ENCODE assay signal across 9 cellular contexts in genomic region chr10:14571866-14572507, GRCh38.
DNase-seq lines count a peak whose midpoint lies in the region; ATAC-seq, FAIRE-seq and TF ChIP-seq lines count a peak whose summit lies in the region.
"Had no signal": no experiment of that assay in that cellular context is flagged by ENCODE, and none has a peak within 500 bp of the region (broad histone marks: within the 10 kb centered on the region; RNA-seq: fewer than 3 reads in every experiment).

No MANE protein-coding gene starts in this region.

- peaks cover 86% of the 10 kb centered on the region for H3K36me3 Mint-ChIP-seq in activated CD4-positive, alpha-beta T cell treated with anti-CD3 and anti-CD28 coated beads, Interleukin-2, amount 10 ng/mL, durations not matched to agents 7 days and 5 days (ENCODE audit: low read depth)

- no peaks in the 10 kb centered on the region for H3K9me1 ChIP-seq in endothelial cell of umbilical vein (replicated peaks; ENCODE audit: control insufficient read depth, extremely low read depth, insufficient read depth, low read length)

- peaks cover 14% of the 10 kb centered on the region for H3K9me3 Mint-ChIP-seq in activated CD4-positive, alpha-beta T cell treated with anti-CD3 and anti-CD28 coated beads, Interleukin-2, amount 10 ng/mL, durations not matched to agents 7 days and 5 days

- H4K20me1 ChIP-seq in endothelial cell of umbilical vein (replicated peaks; ENCODE audit: control insufficient read depth, extremely low read depth, insufficient read depth, low read length), result no peaks in the 10 kb centered on the region

- H3K4me3 ChIP-seq in endothelial cell of umbilical vein (replicated peaks in 1 of 3; ENCODE audit: insufficient read depth in 1 of 3, low read depth in 1 of 3, low read length in 3 of 3) (no peak overlapping the region), prostate gland (no peak overlapping the region)

- peak; percentile 82 for FAIRE-seq in endothelial cell of umbilical vein (lab: Jason Lieb, UNC)

- H3K36me3 ChIP-seq in endothelial cell of umbilical vein (ENCODE audit: control insufficient read depth in 2 of 2, extremely low read depth in 1 of 2, insufficient read depth in 2 of 2, low read length in 2 of 2) (peaks cover 7% of the 10 kb centered on the region in 2 experiments), prostate gland (no peaks in the 10 kb centered on the region)

- dilution Hi-C loops in endothelial cell of umbilical vein (cut with MboI; ENCODE audit: extremely low pct_ligation_motif_present, low sequenced_read_pairs), result no loop called here

- H3K9me3 ChIP-seq in endothelial cell of umbilical vein (replicated peaks; ENCODE audit: control insufficient read depth, insufficient read depth, low read length) (no peaks in the 10 kb centered on the region), prostate gland (no peaks in the 10 kb centered on the region)

- POLR2A ChIA-PET in activated CD4-positive, alpha-beta T cell treated with anti-CD3 and anti-CD28 coated beads, Interleukin-2, amount 10 ng/mL, durations not matched to agents 7 days and 5 days (lab: Charles Lee), result no interaction called here
- POLR2A ChIA-PET in endothelial cell of umbilical vein (lab: Charles Lee), result interaction anchor here (0.6 kb wide), 1 partner anchor 19 kb away, joined by 4 read pairs; no protein-coding TSS in a partner anchor

- H3K4me1 Mint-ChIP-seq in activated CD4-positive, alpha-beta T cell treated with anti-CD3 and anti-CD28 coated beads, Interleukin-2, amount 10 ng/mL, durations not matched to agents 7 days and 5 days, result peaks cover 93% of the 10 kb centered on the region

- H3K4me2 ChIP-seq in endothelial cell of umbilical vein (ENCODE audit: insufficient read depth, low read length), result peak overlapping the region; percentile 35

- DNase-seq in activated CD4-positive, alpha-beta T cell treated with anti-CD3 and anti-CD28 coated beads, Interleukin-2, amount 10 ng/mL, durations not matched to agents 7 days and 5 days, result peak; percentile 76
- DNase-seq in endothelial cell of umbilical vein (ENCODE audit: low read depth, low spot score) (peak; percentile 87), prostate gland (ENCODE audit: low spot score) (peak; percentile 94), SHP77 treated with DMSO at 0.1 percent for 48 hours (lab: John Stamatoyannopoulos, UW) (no peak), NCI-H1930 (lab: John Stamatoyannopoulos, UW) (no peak), A172 (ENCODE audit: low spot score) (no peak)

- H3K4me1 ChIP-seq in endothelial cell of umbilical vein (ENCODE audit: control insufficient read depth, extremely low read depth, insufficient read depth, low read length) (peaks cover 61% of the 10 kb centered on the region), prostate gland (replicated peaks) (peaks cover 3% of the 10 kb centered on the region)

- peak overlapping the region; percentile 35 for H3K9ac ChIP-seq in endothelial cell of umbilical vein (replicated peaks; ENCODE audit: extremely low read depth, insufficient read depth, low read length)
- H3K9ac ChIP-seq: parathyroid adenoma had no signal

- H3K4me3 Mint-ChIP-seq in activated CD4-positive, alpha-beta T cell treated with anti-CD3 and anti-CD28 coated beads, Interleukin-2, amount 10 ng/mL, durations not matched to agents 7 days and 5 days, result peak overlapping the region; percentile 83

- intact Hi-C loops in endothelial cell of umbilical vein (cut with micrococcal nuclease), result no loop called here
- intact Hi-C loops in prostate gland (cut with DNase I), result no loop called here

- no peak for TF ChIP-seq POLR2A in endothelial cell of umbilical vein (IDR thresholded peaks at IDR 0.05; ENCODE audit: low read depth, low read length)
- TF ChIP-seq POLR2A in prostate gland (IDR thresholded peaks at IDR 0.05), result peak; percentile 15

- TF ChIP-seq CTCF in endothelial cell of umbilical vein (IDR thresholded peaks at IDR 0.05; ENCODE audit: extremely low read depth in 1 of 2, insufficient read depth in 1 of 2, low read depth in 1 of 2, low read length in 2 of 2) (no peak), prostate gland (IDR thresholded peaks at IDR 0.05) (no peak)

- CTCF ChIA-PET in activated CD4-positive, alpha-beta T cell treated with anti-CD3 and anti-CD28 coated beads, Interleukin-2, amount 10 ng/mL, durations not matched to agents 7 days and 5 days (lab: Charles Lee), result interaction anchor here (0.8 to 2.0 kb wide), 2 partner anchors 11 kb away, joined by 3 to 7 read pairs; no protein-coding TSS in a partner anchor
- CTCF ChIA-PET in endothelial cell of umbilical vein (lab: Charles Lee), result interaction anchor here (1.0 kb wide), 1 partner anchor 12 kb away, joined by 3 read pairs; no protein-coding TSS in a partner anchor

- H3K79me2 ChIP-seq in endothelial cell of umbilical vein (ENCODE audit: control insufficient read depth, insufficient read depth, low read length), result peaks cover 99% of the 10 kb centered on the region

- no TSS peak for BruUV-seq in endothelial cell of umbilical vein (replicated peaks; lab: Mats Ljungman, UMichigan)

- no peak overlapping the region for H2AFZ ChIP-seq in endothelial cell of umbilical vein (ENCODE audit: low read depth, low read length)
- H2AFZ ChIP-seq: parathyroid adenoma had no signal

- peak; percentile 78 for ATAC-seq in GM18502 (IDR thresholded peaks at IDR 0.05; ENCODE audit: poor library complexity, unreplicated experiment)
- ATAC-seq in HG03064 (IDR thresholded peaks at IDR 0.05; ENCODE audit: low read depth, unreplicated experiment), result peak; percentile 67

- no peaks in the 10 kb centered on the region for H3K27me3 Mint-ChIP-seq in activated CD4-positive, alpha-beta T cell treated with anti-CD3 and anti-CD28 coated beads, Interleukin-2, amount 10 ng/mL, durations not matched to agents 7 days and 5 days

- 33% methylated on average over 10 of the region's 10 CpGs for WGBS in prostate gland

- peak overlapping the region; percentile 70 for H3K27ac ChIP-seq in endothelial cell of umbilical vein (ENCODE audit: insufficient read depth, low read depth, low read length)
- peak overlapping the region; percentile 90 to 93 for H3K27ac ChIP-seq in prostate gland
- H3K27ac ChIP-seq: parathyroid adenoma had no signal

- H3K27me3 ChIP-seq in endothelial cell of umbilical vein (ENCODE audit: control insufficient read depth in 2 of 2, insufficient read depth in 2 of 2, low read length in 2 of 2) (no peaks in the 10 kb centered on the region), prostate gland (replicated peaks; ENCODE audit: insufficient read depth) (no peaks in the 10 kb centered on the region)

- peak overlapping the region; percentile 96 for H3K27ac Mint-ChIP-seq in activated CD4-positive, alpha-beta T cell treated with anti-CD3 and anti-CD28 coated beads, Interleukin-2, amount 10 ng/mL, durations not matched to agents 7 days and 5 days

TF ChIP-seq in endothelial cell of umbilical vein, 7 proteins besides CTCF, POLR2A, EP300 and RAD21:
- TF ChIP-seq JUN (IDR thresholded peaks at IDR 0.05; ENCODE audit: borderline replicate concordance, insufficient read depth, insufficient read length, low read depth) (peak; percentile 73), GATA2 (IDR thresholded peaks at IDR 0.05; ENCODE audit: insufficient read depth, insufficient read length, low read depth, low read length) (no peak), FOS (IDR thresholded peaks at IDR 0.05; ENCODE audit: borderline replicate concordance, insufficient read depth, low read length) (peak; percentile 41), POLR2AphosphoS5 (IDR thresholded peaks at IDR 0.05; ENCODE audit: insufficient read depth, low read depth, low read length) (peak; percentile 68)

Comparison
In these comparisons a context has a peak if more than half of its experiments do, and no peak if none do; other contexts are left out.
1. DNase-seq: peak in activated CD4-positive, alpha-beta T cell treated with anti-CD3 and anti-CD28 coated beads, Interleukin-2, amount 10 ng/mL, durations not matched to agents 7 days and 5 days (single experiment), endothelial cell of umbilical vein (single experiment) and prostate gland (single experiment); none in SHP77 treated with DMSO at 0.1 percent for 48 hours (single experiment), NCI-H1930 (0 of 2) and A172 (single experiment).